Comparison of ENCODE assay signal across 1 cellular context in the genomic region with DNA sequence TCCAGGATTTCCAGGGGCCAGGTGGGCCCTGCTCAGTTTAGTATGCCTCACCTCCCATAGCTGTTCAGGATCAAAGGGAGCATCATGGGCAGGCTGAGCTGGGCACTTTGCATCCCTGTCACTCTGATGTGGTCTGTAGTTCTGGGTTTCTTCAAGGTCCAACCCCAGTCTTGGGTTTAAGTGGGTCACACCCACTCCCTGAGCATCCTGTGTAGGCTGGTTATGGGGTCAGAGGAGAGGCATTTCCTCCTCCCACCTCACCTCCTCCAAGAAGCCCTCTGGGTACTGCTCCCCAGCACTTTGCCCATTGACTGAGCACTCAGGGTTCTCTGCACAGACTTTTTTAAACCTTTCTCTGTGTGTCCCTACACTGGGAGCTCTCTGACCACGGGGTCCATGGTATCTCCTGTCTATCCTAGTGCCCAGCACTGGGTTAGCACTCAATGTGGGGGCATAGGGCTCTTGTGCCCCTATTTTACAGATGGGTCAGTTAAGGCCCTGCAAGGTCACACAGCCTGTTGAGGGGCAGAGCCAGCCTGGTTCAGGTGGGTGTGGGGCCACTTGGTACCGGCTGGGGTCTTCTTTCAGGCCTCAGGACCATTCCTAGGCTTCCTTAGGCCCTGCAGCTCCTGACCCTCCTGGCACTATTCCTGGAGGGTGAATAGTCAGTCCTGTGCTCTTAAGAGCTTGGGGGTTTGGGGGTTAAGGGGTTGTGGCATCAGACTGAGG.
TF ChIP-seq lines count a peak whose summit lies in the region.

No MANE protein-coding gene starts in this region.

TF ChIP-seq in HCT116, 20 proteins besides CTCF, POLR2A, EP300 and RAD21 (continued from another document):
- TF ChIP-seq REST (IDR thresholded peaks at IDR 0.05; ENCODE audit: low read depth) (no peak), EZH2 (IDR thresholded peaks at IDR 0.05) (no peak), POLR2AphosphoS5 (IDR thresholded peaks at IDR 0.05; ENCODE audit: low read depth, low read length) (no peak)
